21 cellular contexts compared by ENCODE assay signal in the genomic region with DNA sequence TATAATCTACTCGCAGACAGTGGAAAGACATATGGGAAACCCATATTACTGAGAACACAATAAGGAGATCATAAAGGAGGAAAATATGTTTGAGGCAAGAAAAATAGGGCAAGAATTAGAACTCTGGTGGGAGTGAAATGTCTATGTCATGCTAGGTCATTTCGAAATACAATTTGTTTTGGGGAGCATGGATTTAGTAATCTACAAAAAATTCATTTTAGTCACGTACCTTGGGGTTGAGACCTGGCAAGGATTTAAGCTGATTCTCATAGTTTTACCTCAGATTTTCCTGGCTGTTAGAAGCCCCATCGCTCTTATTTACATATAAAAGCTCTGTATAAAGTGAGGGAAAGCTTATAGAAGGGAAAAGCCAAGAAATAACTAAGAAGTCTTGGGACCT. TPM values are rescaled to one million over a fixed set of nuclear protein-coding genes. Genes with fewer than 3 reads are reported as not detected.
DNase-seq lines count a peak whose midpoint lies in the region; ATAC-seq, FAIRE-seq and TF ChIP-seq lines count a peak whose summit lies in the region.
"Had no signal": no experiment of that assay in that cellular context is flagged by ENCODE, and none has a peak within 500 bp of the region (broad histone marks: within the 10 kb centered on the region; RNA-seq: fewer than 3 reads in every experiment).

No MANE protein-coding gene starts in this region.

- H3K4me3 ChIP-seq in AG10803 (ENCODE audit: low read length) (no peak overlapping the region), adipocyte (ENCODE audit: low read length) (no peak overlapping the region), small intestine (ENCODE audit: low read depth in 1 of 2, low read length in 2 of 2) (no peak overlapping the region)
- H3K4me3 ChIP-seq: A549; BLaER1 treated with 17β-estradiol and CSF1 and Interleukin-3, amounts not matched to agents 10 nM and 100 nM; HAP-1; K562 had no signal

- H3K9me3 ChIP-seq in adipocyte (ENCODE audit: control insufficient read depth, low read length) = no peaks in the 10 kb centered on the region
- H3K9me3 ChIP-seq in small intestine (ENCODE audit: control insufficient read depth, low read depth) = no peaks in the 10 kb centered on the region
- H3K9me3 ChIP-seq: A549; BLaER1 treated with 17β-estradiol and CSF1 and Interleukin-3, amounts not matched to agents 10 nM and 100 nM; HAP-1 had no signal

- H3K27me3 ChIP-seq in adipocyte (replicated peaks; ENCODE audit: control insufficient read depth, insufficient read depth, low read length) = no peaks in the 10 kb centered on the region
- H3K27me3 ChIP-seq in small intestine (ENCODE audit: control insufficient read depth in 2 of 2, insufficient read depth in 2 of 2, low read length in 2 of 2) = no peaks in the 10 kb centered on the region
- H3K27me3 ChIP-seq: BLaER1 treated with 17β-estradiol and CSF1 and Interleukin-3, amounts not matched to agents 10 nM and 100 nM had no signal

- H3K27ac ChIP-seq in small intestine (ENCODE audit: low read depth in 1 of 2, low read length in 1 of 2) = no peak overlapping the region
- H3K27ac ChIP-seq: 22Rv1; A549; BLaER1 treated with 17β-estradiol and CSF1 and Interleukin-3, amounts not matched to agents 10 nM and 100 nM had no signal

- TF ChIP-seq CTCF in AG10803 (conservative IDR thresholded peaks at IDR 0.05; ENCODE audit: low read length) = no peak
- no peak for TF ChIP-seq CTCF in omental fat pad (IDR thresholded peaks at IDR 0.05)

- WGBS in small intestine, 3 donors = 91 to 93% (median 92%) methylated on average over 4 of the region's 4 CpGs

- ATAC-seq in omental fat pad (ENCODE audit: low FRiP score) = peak; percentile 55
- ATAC-seq: A549, K562 had no signal

- DNase-seq in AG10803 (ENCODE audit: low read depth) (peak; percentile 69), GM03348 (ENCODE audit: low spot score) (peak; percentile 20), adipocyte (ENCODE audit: low read depth) (peak; percentile 23), omental fat pad (ENCODE audit: low spot score) (no peak), urothelium cell line (ENCODE audit: low spot score) (no peak), SHP77 (lab: John Stamatoyannopoulos, UW) (no peak), small intestine (no peak)
- DNase-seq: CD4-positive, CD25-positive, alpha-beta regulatory T cell; CD8-positive, alpha-beta memory T cell; COR-L47; DMS 273 treated with DMSO at 0.1 percent for 48 hours; DMS53; DND-41; GDM1; IMR-90 had no signal

- no peak for FAIRE-seq in urothelium cell line (lab: Jason Lieb, UNC)
- no peak for FAIRE-seq in small intestine (lab: Jason Lieb, UNC)
- FAIRE-seq: A549, HTR-8/SVneo, K562 had no signal

- H3K4me1 ChIP-seq in adipocyte (ENCODE audit: control insufficient read depth, insufficient read depth, low read length) (peaks cover 38% of the 10 kb centered on the region), small intestine (ENCODE audit: control insufficient read depth in 2 of 2, insufficient read depth in 1 of 2, low read depth in 1 of 2, low read length in 1 of 2) (no peaks in the 10 kb centered on the region)
- H3K4me1 ChIP-seq: A549, HAP-1 had no signal

- H3K36me3 ChIP-seq in adipocyte (ENCODE audit: control insufficient read depth, insufficient read depth, low read length, severe bottlenecking) (no peaks in the 10 kb centered on the region), small intestine (ENCODE audit: control insufficient read depth in 2 of 2, insufficient read depth in 2 of 2, low read length in 2 of 2) (no peaks in the 10 kb centered on the region)
- H3K36me3 ChIP-seq: BLaER1 treated with 17β-estradiol and CSF1 and Interleukin-3, amounts not matched to agents 10 nM and 100 nM; HAP-1 had no signal

- no peak overlapping the region for H3K9ac ChIP-seq in adipocyte (ENCODE audit: low read length)
- H3K9ac ChIP-seq: BLaER1 treated with 17β-estradiol and CSF1 and Interleukin-3, amounts not matched to agents 10 nM and 100 nM had no signal

RNA-seq across cellular contexts. Expression of gene CSNK1G3, which starts 11.5 kb away (rescaled TPM):
- 10 to 100 TPM; 40.0 to 57.1 (median 42.5) TPM for total RNA-seq in omental fat pad
- 10 to 100 TPM; 16.7 to 21.5 (median 18.9) TPM for polyA plus RNA-seq in small intestine

Comparison
In these comparisons a context has a peak if more than half of its experiments do, and no peak if none do; other contexts are left out.
1. DNase-seq: peak in AG10803 (single experiment), GM03348 (single experiment) and adipocyte (single experiment); none in omental fat pad (single experiment), urothelium cell line (single experiment), SHP77 (0 of 2) and small intestine (single experiment).